8 cellular contexts compared by ENCODE assay signal in genomic region chr6:108621117-108621516, GRCh38.
DNase-seq lines count a peak whose midpoint lies in the region; ATAC-seq and TF ChIP-seq lines count a peak whose summit lies in the region.

No MANE protein-coding gene starts in this region.

- H3K4me3 ChIP-seq in transverse colon, result no peak overlapping the region

- no peaks in the 10 kb centered on the region for H3K27me3 Mint-ChIP-seq in WTC11 (ENCODE audit: low read depth)
- no peaks in the 10 kb centered on the region for H3K27me3 Mint-ChIP-seq in effector memory CD8-positive, alpha-beta T cell

- no peaks in the 10 kb centered on the region for H3K9me3 ChIP-seq in transverse colon

- peaks cover 34% of the 10 kb centered on the region for H3K4me1 Mint-ChIP-seq in WTC11
- peaks cover 37 to 71% of the 10 kb centered on the region in 2 donors for H3K4me1 Mint-ChIP-seq in effector memory CD8-positive, alpha-beta T cell (ENCODE audit: low read depth in 2 of 2)

- TF ChIP-seq CTCF in WTC11 (IDR thresholded peaks at IDR 0.05) (no peak), transverse colon (IDR thresholded peaks at IDR 0.05) (no peak)

- ATAC-seq in Right ventricle myocardium superior (ENCODE audit: poor library complexity), result no peak
- ATAC-seq in left ventricle myocardium superior, result no peak
- ATAC-seq in WTC11, result peak; percentile 50; the same call in 1 of the 2 replicates
- no peak for ATAC-seq in effector memory CD8-positive, alpha-beta T cell (replicated peaks)
- no peak for ATAC-seq in GM21737 (IDR thresholded peaks at IDR 0.05; ENCODE audit: unreplicated experiment)

- no peaks in the 10 kb centered on the region for H3K9me3 Mint-ChIP-seq in WTC11
- no peaks in the 10 kb centered on the region for H3K9me3 Mint-ChIP-seq in effector memory CD8-positive, alpha-beta T cell

- no peaks in the 10 kb centered on the region for H3K36me3 ChIP-seq in transverse colon

- no peak overlapping the region for H3K27ac Mint-ChIP-seq in WTC11
- peak overlapping the region in 1 of 2 donors; percentile 84 for H3K27ac Mint-ChIP-seq in effector memory CD8-positive, alpha-beta T cell

- TF ChIP-seq POLR2A in transverse colon (IDR thresholded peaks at IDR 0.05), result no peak

- intact Hi-C loops in Right ventricle myocardium superior (cut with DNase I) (no loop called here), left ventricle myocardium superior (cut with micrococcal nuclease) (no loop called here), transverse colon (cut with DNase I; ENCODE audit: low total_unique reads) (no loop called here)

- 76 to 83% methylated on average over 2 to 6 of the region's 6 CpGs for WGBS in transverse colon (ENCODE audit: low coverage in 1 of 2), 2 donors

- DNase-seq in Right ventricle myocardium superior (peak; percentile 46), left ventricle myocardium superior (no peak), WTC11 (ENCODE audit: low spot score) (no peak), islet precursor cell (peak; percentile 89), transverse colon (peak; percentile 35), GM19240 (ENCODE audit: insufficient read length, low spot score) (no peak)
- DNase-seq in effector memory CD8-positive, alpha-beta T cell, result no peak

- peaks cover 36 to 91% (median 51%) of the 10 kb centered on the region in 4 donors for H3K4me1 ChIP-seq in transverse colon

- TF ChIP-seq EP300 in transverse colon (IDR thresholded peaks at IDR 0.05; ENCODE audit: low read depth), result no peak

- CTCF ChIA-PET in WTC11 (lab: Charles Lee), result no interaction called here

- no peak overlapping the region for H3K4me3 Mint-ChIP-seq in WTC11
- no peak overlapping the region for H3K4me3 Mint-ChIP-seq in effector memory CD8-positive, alpha-beta T cell

- H3K27me3 ChIP-seq in transverse colon, result no peaks in the 10 kb centered on the region

- in situ Hi-C loops in transverse colon (cut with MboI; ENCODE audit: low pct_ligation_motif_present in 1 of 4, low pct_unique_long_range_greater_than_20kb in 1 of 4, low sequenced_read_pairs in 3 of 4), result no loop called here

- POLR2A ChIA-PET in WTC11 (lab: Charles Lee), result no interaction called here

- H3K36me3 Mint-ChIP-seq in WTC11, result no peaks in the 10 kb centered on the region
- H3K36me3 Mint-ChIP-seq in effector memory CD8-positive, alpha-beta T cell (ENCODE audit: insufficient read depth), result peaks cover 8% of the 10 kb centered on the region

- H3K27ac ChIP-seq in transverse colon, result peak overlapping the region in 1 of 4 donors; percentile 14

TF ChIP-seq in WTC11, 78 proteins besides CTCF, POLR2A, EP300 and RAD21:
- TF ChIP-seq CREB1 (CRISPR knock-in tag; IDR thresholded peaks at IDR 0.05) (no peak), USF2 (CRISPR knock-in tag; IDR thresholded peaks at IDR 0.05) (no peak), ELF4 (CRISPR knock-in tag; IDR thresholded peaks at IDR 0.05; ENCODE audit: low read depth) (no peak), E2F5 (CRISPR knock-in tag; IDR thresholded peaks at IDR 0.05) (no peak)

Comparison
In these comparisons a context has a peak if more than half of its experiments do, and no peak if none do; other contexts are left out.
1. DNase-seq: peak in Right ventricle myocardium superior (single experiment), islet precursor cell (single experiment) and transverse colon (single experiment); none in left ventricle myocardium superior (single experiment), WTC11 (single experiment), effector memory CD8-positive, alpha-beta T cell (0 of 3) and GM19240 (single experiment).